Comparison of ENCODE assay signal across 1 cellular context in genomic region chr7:32957326-32958045, GRCh38.
TF ChIP-seq lines count a peak whose summit lies in the region.

Gene FKBP9, plus strand, starts transcription at chr7:32957440. Its CDS starts 134 bp downstream, at chr7:32957574.

TF ChIP-seq in K562, 482 proteins besides CTCF, POLR2A, EP300 and RAD21 (continued from another document and continues in another):
- no peak for TF ChIP-seq PHF21A (IDR thresholded peaks at IDR 0.05; ENCODE audit: borderline replicate concordance, low read depth)
- no peak for TF ChIP-seq ZNF740 (CRISPR knock-in tag; IDR thresholded peaks at IDR 0.05)
- TF ChIP-seq ZNF740 (tag; IDR thresholded peaks at IDR 0.05), result no peak
- TF ChIP-seq THAP7 (CRISPR knock-in tag; IDR thresholded peaks at IDR 0.05), result no peak
- no peak for TF ChIP-seq ELK3 (CRISPR knock-in tag; IDR thresholded peaks at IDR 0.05)
- TF ChIP-seq FOSL1 (tag; conservative IDR thresholded peaks at IDR 0.05), result no peak
- TF ChIP-seq ATF7 (IDR thresholded peaks at IDR 0.05), result 0 out of 2 replicates have a peak, but pooled peaks have one; percentile 54
- no peak for TF ChIP-seq SMARCA5 (IDR thresholded peaks at IDR 0.05)
- TF ChIP-seq CHCHD3 (CRISPR knock-in tag; IDR thresholded peaks at IDR 0.05), result no peak
- TF ChIP-seq EP400 (IDR thresholded peaks at IDR 0.05), result peak; percentile 69; the same call in 1 of the 2 replicates
- TF ChIP-seq ATF3 (IDR thresholded peaks at IDR 0.05), result no peak
- no peak for TF ChIP-seq ATF3 (CRISPR knock-in tag; conservative IDR thresholded peaks at IDR 0.05)
- peak; percentile 96 for TF ChIP-seq NCOA6 (IDR thresholded peaks at IDR 0.05)
- TF ChIP-seq POLR3G (IDR thresholded peaks at IDR 0.05; ENCODE audit: extremely low read depth, insufficient read length, insufficient replicate concordance), result no peak
- 0 out of 2 replicates have a peak, but pooled peaks have one; percentile 55 for TF ChIP-seq ZNF431 (CRISPR knock-in tag; IDR thresholded peaks at IDR 0.05)
- peak; percentile 52; the same call in 1 of the 2 replicates for TF ChIP-seq SIN3B (IDR thresholded peaks at IDR 0.05; ENCODE audit: low read depth)
- TF ChIP-seq ZBTB11 (CRISPR knock-in tag; IDR thresholded peaks at IDR 0.05), result peak in 2 of 3 experiments; percentile 19 to 51; a peak in 2 of 6 replicates
- TF ChIP-seq SRSF7 (optimal IDR thresholded peaks at IDR 0.05; ENCODE audit: low read depth, low read length), result no peak
- 0 out of 4 replicates have a peak, but pooled peaks of 1 of the 2 experiments have one; percentile 17 for TF ChIP-seq ZNF639 (CRISPR knock-in tag; conservative IDR thresholded peaks at IDR 0.05 in 1 of 2, IDR thresholded peaks at IDR 0.05 in 1 of 2)
- TF ChIP-seq KLF10 (CRISPR knock-in tag; IDR thresholded peaks at IDR 0.05), result no peak
- TF ChIP-seq ZNF212 (CRISPR knock-in tag; IDR thresholded peaks at IDR 0.05), result no peak
- no peak for TF ChIP-seq ZNF717 (CRISPR knock-in tag; IDR thresholded peaks at IDR 0.05)
- TF ChIP-seq KAT8 (IDR thresholded peaks at IDR 0.05; ENCODE audit: low read depth), result no peak
- no peak for TF ChIP-seq SMAD3 (CRISPR knock-in tag; conservative IDR thresholded peaks at IDR 0.05)
- TF ChIP-seq ZBTB33 (CRISPR knock-in tag; IDR thresholded peaks at IDR 0.05), result no peak; the same call in 1 of the 2 replicates
- TF ChIP-seq PBX2 (CRISPR knock-in tag; IDR thresholded peaks at IDR 0.05; ENCODE audit: low read depth), result no peak
- no peak for TF ChIP-seq PBX2 (tag; conservative IDR thresholded peaks at IDR 0.05; ENCODE audit: low read depth)
- TF ChIP-seq CHD4 (IDR thresholded peaks at IDR 0.05; ENCODE audit: insufficient read depth, insufficient replicate concordance, low read depth, low read length, poor library complexity, severe bottlenecking), result no peak
- no peak for TF ChIP-seq FOXP4 (CRISPR knock-in tag; IDR thresholded peaks at IDR 0.05; ENCODE audit: borderline replicate concordance)
- TF ChIP-seq PRDM10 (IDR thresholded peaks at IDR 0.05; ENCODE audit: partially characterized antibody), result no peak
- no peak for TF ChIP-seq GTF2B (IDR thresholded peaks at IDR 0.05; ENCODE audit: extremely low read depth, insufficient read length)
- peak; percentile 76 for TF ChIP-seq KDM5B (IDR thresholded peaks at IDR 0.05; ENCODE audit: insufficient replicate concordance, low read depth, low read length)
- TF ChIP-seq CCAR2 (IDR thresholded peaks at IDR 0.05; ENCODE audit: low read depth, low read length), result no peak
- TF ChIP-seq FOXK2 (conservative IDR thresholded peaks at IDR 0.05 in 1 of 2, IDR thresholded peaks at IDR 0.05 in 1 of 2; ENCODE audit: low read depth in 2 of 2), result no peak
- TF ChIP-seq SAP30 (IDR thresholded peaks at IDR 0.05; ENCODE audit: borderline replicate concordance, insufficient read depth, low read depth, low read length, poor library complexity, severe bottlenecking), result no peak
- peak; percentile 55; the same call in 1 of the 2 replicates for TF ChIP-seq E2F5 (CRISPR knock-in tag; IDR thresholded peaks at IDR 0.05)
- TF ChIP-seq THRAP3 (IDR thresholded peaks at IDR 0.05; ENCODE audit: borderline replicate concordance), result no peak
